ENCODE assay signal across 35 cellular contexts in the genomic region with DNA sequence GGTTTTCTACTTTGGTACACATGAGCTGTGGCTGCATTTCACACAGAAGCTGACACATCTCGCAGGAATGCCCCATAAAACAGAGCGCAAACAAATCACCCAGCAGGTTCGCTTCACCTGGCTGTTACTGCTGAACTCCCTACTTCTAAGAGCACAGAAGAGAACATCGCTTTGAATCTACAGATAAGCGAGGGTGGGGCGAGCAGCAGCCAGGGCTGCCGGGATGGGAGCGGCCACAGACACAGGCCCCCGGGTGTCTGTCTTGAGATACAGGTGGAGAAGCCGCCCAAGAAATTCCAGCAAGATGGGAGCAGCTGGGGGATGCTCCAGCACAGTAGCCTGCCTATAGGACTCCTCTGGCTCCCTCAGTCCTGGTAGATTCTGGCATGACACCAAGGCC. TPM values are rescaled to one million over a fixed set of nuclear protein-coding genes. Genes with fewer than 3 reads are reported as not detected.
A peak's percentile ranks its signal among the peaks of the same experiment; 100 is the strongest.
DNase-seq lines count a peak whose midpoint lies in the region; ATAC-seq and TF ChIP-seq lines count a peak whose summit lies in the region.
"Had no signal": no experiment of that assay in that cellular context is flagged by ENCODE, and none has a peak within 500 bp of the region (broad histone marks: within the 10 kb centered on the region; RNA-seq: fewer than 3 reads in every experiment).

No MANE protein-coding gene starts in this region.

- POLR2A ChIA-PET in MCF 10A (lab: Yijun Ruan, JAX): no interaction called here

- H3K4me1 ChIP-seq in colonic mucosa: no peaks in the 10 kb centered on the region
- H3K4me1 ChIP-seq: left lung, right atrium auricular region, spleen, testis had no signal

- DNase-seq in T47D (ENCODE audit: low read depth in 1 of 2, low spot score in 1 of 2) (peak; percentile 85 to 90), MCF 10A (ENCODE audit: unreplicated experiment) (no peak), colonic mucosa (peak; percentile 62), left kidney (ENCODE audit: low read depth, low spot score) (peak; percentile 15), AG08396 (ENCODE audit: low spot score) (no peak), NCI-H1436 treated with DMSO at 0.1 percent for 48 hours (lab: John Stamatoyannopoulos, UW) (no peak)
- DNase-seq: activated B cell treated with CpG ODN at 0.5 μM for 24 hours; activated CD4-positive, alpha-beta T cell treated with anti-CD3 and anti-CD28 coated beads, Interleukin-2, amount 50 U/mL, for 48 hours; activated CD8-positive, alpha-beta memory T cell treated with anti-CD3 and anti-CD28 coated beads, Interleukin-2, amount 50 U/mL, for 4 hours; AML-193; CD8-positive, alpha-beta T cell; cortex of kidney; DMS53; GDM1; midbrain; natural killer cell; NCI-H187; NCI-H526; RPMI8226; spleen; stimulated activated CD4-positive, alpha-beta T cell treated with anti-CD3 and anti-CD28 coated beads, Interleukin-2, amount 100 ng/mL, for 48 hours; stimulated activated naive B cell treated with anti-CD40 and anti-IgM and Interleukin-4, amounts not matched to agents 10 μg/mL and 1 μg/mL and 100 μg/mL, for 72 hours; testis had no signal

- in situ Hi-C loops in T47D (cut with HindIII; ENCODE audit: low pct_unique_long_range_greater_than_20kb, low sequenced_read_pairs): no loop called here

- TF ChIP-seq CTCF in MCF 10A (IDR thresholded peaks at IDR 0.05; ENCODE audit: unreplicated experiment) (no peak), colonic mucosa (IDR thresholded peaks at IDR 0.05) (no peak)

- no peaks in the 10 kb centered on the region for H3K36me3 ChIP-seq in colonic mucosa
- H3K36me3 ChIP-seq: left lung, right atrium auricular region, spleen had no signal

- CTCF ChIA-PET in MCF 10A (lab: Yijun Ruan, JAX): interaction anchor here (0.9 kb wide), 1 partner anchor 54 kb away, joined by 3 read pairs; no protein-coding TSS in a partner anchor

- H3K27me3 ChIP-seq in colonic mucosa: no peaks in the 10 kb centered on the region
- H3K27me3 ChIP-seq: left lung, right atrium auricular region, spleen, testis had no signal

- no peak for ATAC-seq in GM18873 (IDR thresholded peaks at IDR 0.05; ENCODE audit: low FRiP score, unreplicated experiment)
- ATAC-seq in SK-N-SH treated with all-trans-retinoic acid at 6 μM for 48 hours: no peak
- ATAC-seq: CD8-positive, alpha-beta T cell; left lung; natural killer cell; stimulated activated naive B cell treated with anti-CD40 and anti-IgM and Interleukin-4, amounts not matched to agents 10 μg/mL and 1 μg/mL and 100 μg/mL, for 72 hours had no signal

- H3K9me3 ChIP-seq in colonic mucosa: no peaks in the 10 kb centered on the region
- H3K9me3 ChIP-seq: left lung, right atrium auricular region, SK-N-SH, spleen, testis had no signal

- no TSS peak for BruUV-seq in MCF 10A (replicated peaks; lab: Mats Ljungman, UMichigan)

- no peak overlapping the region for H3K27ac ChIP-seq in colonic mucosa
- H3K27ac ChIP-seq: 22Rv1, KMS-11, left lung, right atrium auricular region, spleen, testis had no signal

- intact Hi-C loops in MCF 10A (cut with micrococcal nuclease) (no loop called here), colonic mucosa (cut with DNase I) (no loop called here)

- peaks cover 5% of the 10 kb centered on the region for H3K36me3 Mint-ChIP-seq in MCF 10A (ENCODE audit: insufficient read depth, unreplicated experiment)
- H3K36me3 Mint-ChIP-seq: activated naive CD4-positive, alpha-beta T cell treated with anti-CD3 and anti-CD28 coated beads, Interleukin-2, amount 50 U/mL, for 24 hours; CD8-positive, alpha-beta T cell; natural killer cell; stimulated activated naive B cell treated with anti-CD40 and anti-IgM and Interleukin-4, amounts not matched to agents 10 μg/mL and 1 μg/mL and 100 μg/mL, for 72 hours had no signal

- H3K9ac ChIP-seq in colonic mucosa (ENCODE audit: low read depth in 2 of 2, low read length in 2 of 2): no peak overlapping the region
- H3K9ac ChIP-seq: KMS-11, SK-N-SH had no signal

- H3K27ac Mint-ChIP-seq in MCF 10A (ENCODE audit: low read depth, unreplicated experiment): no peak overlapping the region
- H3K27ac Mint-ChIP-seq: activated B cell treated with CpG ODN at 0.5 μM for 24 hours; activated naive CD4-positive, alpha-beta T cell treated with anti-CD3 and anti-CD28 coated beads, Interleukin-2, amount 50 U/mL, for 24 hours; CD8-positive, alpha-beta T cell; natural killer cell; stimulated activated naive B cell treated with anti-CD40 and anti-IgM and Interleukin-4, amounts not matched to agents 10 μg/mL and 1 μg/mL and 100 μg/mL, for 72 hours; T-helper 2 cell treated with Interferon-gamma antibody and Interleukin-4, amounts not matched to agents 5 μg/mL and 100 μg/mL, for 36 hours had no signal

- H3K9me3 Mint-ChIP-seq in MCF 10A (ENCODE audit: unreplicated experiment): no peaks in the 10 kb centered on the region
- H3K9me3 Mint-ChIP-seq: activated B cell treated with CpG ODN at 0.5 μM for 24 hours; activated naive CD4-positive, alpha-beta T cell treated with anti-CD3 and anti-CD28 coated beads, Interleukin-2, amount 50 U/mL, for 24 hours; CD8-positive, alpha-beta T cell; T-helper 2 cell treated with Interferon-gamma antibody and Interleukin-4, amounts not matched to agents 5 μg/mL and 100 μg/mL, for 36 hours had no signal

- H3K4me1 Mint-ChIP-seq in MCF 10A (ENCODE audit: insufficient read depth, unreplicated experiment): peaks cover 6% of the 10 kb centered on the region
- H3K4me1 Mint-ChIP-seq: activated B cell treated with CpG ODN at 0.5 μM for 24 hours; activated naive CD4-positive, alpha-beta T cell treated with anti-CD3 and anti-CD28 coated beads, Interleukin-2, amount 50 U/mL, for 24 hours; natural killer cell; stimulated activated naive B cell treated with anti-CD40 and anti-IgM and Interleukin-4, amounts not matched to agents 10 μg/mL and 1 μg/mL and 100 μg/mL, for 72 hours had no signal

- H3K4me3 ChIP-seq in colonic mucosa: no peak overlapping the region
- H3K4me3 ChIP-seq: left lung, right atrium auricular region, spleen, testis had no signal

- peaks cover 12% of the 10 kb centered on the region for H3K27me3 Mint-ChIP-seq in MCF 10A (ENCODE audit: insufficient read depth, unreplicated experiment)
- H3K27me3 Mint-ChIP-seq: activated B cell treated with CpG ODN at 0.5 μM for 24 hours; activated naive CD4-positive, alpha-beta T cell treated with anti-CD3 and anti-CD28 coated beads, Interleukin-2, amount 50 U/mL, for 24 hours; stimulated activated naive B cell treated with anti-CD40 and anti-IgM and Interleukin-4, amounts not matched to agents 10 μg/mL and 1 μg/mL and 100 μg/mL, for 72 hours had no signal

- no peak overlapping the region for H3K4me3 Mint-ChIP-seq in MCF 10A (ENCODE audit: unreplicated experiment)
- H3K4me3 Mint-ChIP-seq: activated B cell treated with CpG ODN at 0.5 μM for 24 hours; activated naive CD4-positive, alpha-beta T cell treated with anti-CD3 and anti-CD28 coated beads, Interleukin-2, amount 50 U/mL, for 24 hours; CD8-positive, alpha-beta T cell; natural killer cell; stimulated activated naive B cell treated with anti-CD40 and anti-IgM and Interleukin-4, amounts not matched to agents 10 μg/mL and 1 μg/mL and 100 μg/mL, for 72 hours; T-helper 2 cell treated with Interferon-gamma antibody and Interleukin-4, amounts not matched to agents 5 μg/mL and 100 μg/mL, for 36 hours had no signal

TF ChIP-seq in SK-N-SH treated with all-trans-retinoic acid at 6 μM for 48 hours, 23 proteins besides CTCF, POLR2A, EP300 and RAD21:
- no peak for TF ChIP-seq TOX (CRISPR knock-in tag; IDR thresholded peaks at IDR 0.05; ENCODE audit: borderline replicate concordance)

RNA-seq across cellular contexts. Expression of a gene that starts 27.4 kb away (rescaled TPM):
- 0.22 and 0.28 TPM in 2 replicates for total RNA-seq in MCF 10A (2022)
- 1 to 10 TPM in 1 of 2 donors, under 1 TPM in 1; 0.79 to 3.2 TPM for total RNA-seq in colonic mucosa
- total RNA-seq: activated B cell treated with CpG ODN at 0.5 μM for 24 hours, natural killer cell had no signal

RNA-seq across cellular contexts. Expression of a gene that starts 55.2 kb away (rescaled TPM):
- total RNA-seq in MCF 10A (2022): not detected in 2 replicates
- total RNA-seq in colonic mucosa: not detected
- total RNA-seq: activated B cell treated with CpG ODN at 0.5 μM for 24 hours; CD8-positive, alpha-beta T cell; glomerular endothelial cell; H1; left lung; natural killer cell; omental fat pad; right atrium auricular region; spleen had no signal

Comparison
In these comparisons a context has a peak if more than half of its experiments do, and no peak if none do; other contexts are left out.
1. DNase-seq: peak in T47D (2 of 2), colonic mucosa (single experiment) and left kidney (single experiment); none in MCF 10A (single experiment), AG08396 (single experiment) and NCI-H1436 treated with DMSO at 0.1 percent for 48 hours (single experiment).